ENCODE assay signal across 8 cellular contexts in the genomic region with DNA sequence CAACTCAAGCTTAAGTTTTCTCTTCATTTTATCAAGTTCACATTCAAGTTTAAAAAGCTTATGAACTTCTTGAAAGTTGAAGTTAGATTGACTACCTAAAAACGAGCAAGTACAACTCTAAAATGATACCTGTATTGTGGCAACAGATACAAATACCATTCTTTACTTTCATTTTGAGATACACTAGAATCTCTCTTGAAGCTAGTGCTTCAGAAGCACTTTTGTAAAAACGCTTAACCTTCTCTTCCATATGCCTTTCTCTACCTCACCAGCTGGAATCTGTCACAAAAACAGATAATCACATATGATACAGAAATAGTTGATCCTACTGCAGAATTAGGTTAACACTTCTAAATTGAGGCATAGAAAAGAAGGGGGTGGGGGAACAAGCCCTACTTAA. TPM values are rescaled to one million over a fixed set of nuclear protein-coding genes. Genes with fewer than 3 reads are reported as not detected.
DNase-seq lines count a peak whose midpoint lies in the region; ATAC-seq and TF ChIP-seq lines count a peak whose summit lies in the region.

No MANE protein-coding gene starts in this region.

- peak overlapping the region; percentile 98 for H3K27ac Mint-ChIP-seq in stimulated activated memory B cell treated with anti-CD40 and anti-IgM and Interleukin-4, amounts not matched to agents 10 μg/mL and 1 μg/mL and 100 μg/mL, for 72 hours

- H3K9me3 Mint-ChIP-seq in stimulated activated memory B cell treated with anti-CD40 and anti-IgM and Interleukin-4, amounts not matched to agents 10 μg/mL and 1 μg/mL and 100 μg/mL, for 72 hours, result no peaks in the 10 kb centered on the region

- RAD21 ChIA-PET in HCT116 (lab: Charles Lee; ENCODE audit: low non-redundant PET in 1 of 2, low total read pairs in 2 of 2, uncharacterized antibody in 2 of 2, unreplicated experiment in 2 of 2), result no interaction called here

- peak overlapping the region; percentile 96 for H3K4me3 Mint-ChIP-seq in stimulated activated memory B cell treated with anti-CD40 and anti-IgM and Interleukin-4, amounts not matched to agents 10 μg/mL and 1 μg/mL and 100 μg/mL, for 72 hours

- peaks cover 49% of the 10 kb centered on the region for H3K4me1 Mint-ChIP-seq in stimulated activated memory B cell treated with anti-CD40 and anti-IgM and Interleukin-4, amounts not matched to agents 10 μg/mL and 1 μg/mL and 100 μg/mL, for 72 hours

- no peaks in the 10 kb centered on the region for H3K79me2 ChIP-seq in HCT116 (ENCODE audit: insufficient read depth, low read length)

- peaks cover 11 to 13% of the 10 kb centered on the region in 2 experiments for H3K4me1 ChIP-seq in HCT116 (ENCODE audit: control insufficient read depth in 1 of 2, insufficient read depth in 2 of 2, low read length in 2 of 2)
- peaks cover 9% of the 10 kb centered on the region for H3K4me1 ChIP-seq in foreskin keratinocyte

- TF ChIP-seq CTCF in HCT116 (IDR thresholded peaks at IDR 0.05 in 2 of 3, conservative IDR thresholded peaks at IDR 0.05 in 1 of 3; ENCODE audit: borderline replicate concordance in 1 of 3, insufficient read depth in 1 of 3, low read depth in 2 of 3, low read length in 2 of 3), result no peak
- no peak for TF ChIP-seq CTCF in foreskin keratinocyte (conservative IDR thresholded peaks at IDR 0.05)

- peaks cover 26% of the 10 kb centered on the region for H3K36me3 Mint-ChIP-seq in stimulated activated memory B cell treated with anti-CD40 and anti-IgM and Interleukin-4, amounts not matched to agents 10 μg/mL and 1 μg/mL and 100 μg/mL, for 72 hours

- no peaks in the 10 kb centered on the region for H3K36me3 ChIP-seq in HCT116 (ENCODE audit: control insufficient read depth in 1 of 2, insufficient read depth in 2 of 2, low read length in 2 of 2)
- H3K36me3 ChIP-seq in SK-N-MC (ENCODE audit: insufficient read depth, low read length), result no peaks in the 10 kb centered on the region

- H3K9me2 ChIP-seq in HCT116 (ENCODE audit: insufficient read depth), result no peaks in the 10 kb centered on the region

- peak overlapping the region; percentile 78 for H3K27ac ChIP-seq in HCT116 (ENCODE audit: low read depth, low read length)
- H3K27ac ChIP-seq in SK-N-MC, result no peak overlapping the region
- peak overlapping the region; percentile 56 for H3K27ac ChIP-seq in foreskin keratinocyte

- CTCF ChIA-PET in HCT116 (lab: Charles Lee), result no interaction called here

- H3K27me3 Mint-ChIP-seq in stimulated activated memory B cell treated with anti-CD40 and anti-IgM and Interleukin-4, amounts not matched to agents 10 μg/mL and 1 μg/mL and 100 μg/mL, for 72 hours, result no peaks in the 10 kb centered on the region

- POLR2A ChIA-PET in HCT116 (lab: Charles Lee), result no interaction called here

- peak overlapping the region; percentile 75 for H3K4me2 ChIP-seq in HCT116 (ENCODE audit: low read length)

- no peaks in the 10 kb centered on the region for H3K27me3 ChIP-seq in HCT116 (ENCODE audit: insufficient read depth, low read length)
- no peaks in the 10 kb centered on the region for H3K27me3 ChIP-seq in foreskin keratinocyte

- H3K4me3 ChIP-seq in HCT116 (replicated peaks in 1 of 2; ENCODE audit: low read depth in 1 of 2, low read length in 2 of 2), result peak overlapping the region; percentile 70 to 74
- peak overlapping the region; percentile 93 for H3K4me3 ChIP-seq in SK-N-MC

- no peak for TF ChIP-seq RAD21 in HCT116 (IDR thresholded peaks at IDR 0.05; ENCODE audit: low read depth)

- ATAC-seq in GM18505 (IDR thresholded peaks at IDR 0.05; ENCODE audit: unreplicated experiment) (peak; percentile 3), HCT116 (no peak), foreskin keratinocyte (no peak)
- ATAC-seq in stimulated activated memory B cell treated with anti-CD40 and anti-IgM and Interleukin-4, amounts not matched to agents 10 μg/mL and 1 μg/mL and 100 μg/mL, for 72 hours, result no peak

- peak overlapping the region; percentile 57 for H3K9ac ChIP-seq in HCT116 (ENCODE audit: low read length)
- H3K9ac ChIP-seq in SK-N-MC (ENCODE audit: insufficient read length), result peak overlapping the region; percentile 69

- no peaks in the 10 kb centered on the region for H3K9me3 ChIP-seq in HCT116 (ENCODE audit: control insufficient read depth in 1 of 2, insufficient read depth in 1 of 2, low read depth in 1 of 2, low read length in 2 of 2)
- no peaks in the 10 kb centered on the region for H3K9me3 ChIP-seq in SK-N-MC (ENCODE audit: low read depth, low read length)

- H2AFZ ChIP-seq in HCT116 (ENCODE audit: low read depth, low read length, poor library complexity, severe bottlenecking), result peak overlapping the region; percentile 66

- TF ChIP-seq POLR2A in GM18505 (IDR thresholded peaks at IDR 0.05; ENCODE audit: borderline replicate concordance, extremely low read depth, insufficient read depth, insufficient read length), result no peak
- TF ChIP-seq POLR2A in HCT116 (IDR thresholded peaks at IDR 0.05; ENCODE audit: borderline replicate concordance, extremely low read depth, insufficient read depth, insufficient read length), result no peak

- no peak for DNase-seq in HCT116 (ENCODE audit: low read depth, low spot score)
- no peak for DNase-seq in SK-N-MC (ENCODE audit: low read depth, low spot score)
- no peak for DNase-seq in foreskin keratinocyte
- DNase-seq in activated effector memory CD4-positive, alpha-beta T cell treated with anti-CD3 and anti-CD28 coated beads, Interleukin-2, amount 50 U/mL, for 16 hours, result no peak
- no peak for DNase-seq in mesenteric fat pad (ENCODE audit: low spot score)
- DNase-seq in germinal center (ENCODE audit: low spot score), result no peak

- BruUV-seq in HCT116 (replicated peaks; lab: Mats Ljungman, UMichigan), result no TSS peak

- intact Hi-C loops in HCT116 (cut with micrococcal nuclease), result loop anchor here (5.0 kb wide), 1 partner anchor 110 kb away; the partner anchor contains the start of gene ARPP19

- no peaks in the 10 kb centered on the region for H4K20me1 ChIP-seq in HCT116 (ENCODE audit: insufficient read depth)

TF ChIP-seq in HCT116, 20 proteins besides CTCF, POLR2A, EP300 and RAD21:
- no peak for TF ChIP-seq TCF7L2 (IDR thresholded peaks at IDR 0.05; ENCODE audit: borderline replicate concordance, extremely low read depth, insufficient read depth, insufficient read length)
- no peak for TF ChIP-seq EZH2phosphoT487 (IDR thresholded peaks at IDR 0.05; ENCODE audit: borderline replicate concordance)
- no peak for TF ChIP-seq SP1 (IDR thresholded peaks at IDR 0.05; ENCODE audit: low read depth)
- no peak for TF ChIP-seq EZH2 (IDR thresholded peaks at IDR 0.05)
- TF ChIP-seq ZNF274 (IDR thresholded peaks at IDR 0.05; ENCODE audit: low read depth, low read length), result no peak
- TF ChIP-seq, protein P1, sequence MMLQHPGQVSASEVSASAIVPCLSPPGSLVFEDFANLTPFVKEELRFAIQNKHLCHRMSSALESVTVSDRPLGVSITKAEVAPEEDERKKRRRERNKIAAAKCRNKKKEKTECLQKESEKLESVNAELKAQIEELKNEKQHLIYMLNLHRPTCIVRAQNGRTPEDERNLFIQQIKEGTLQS (IDR thresholded peaks at IDR 0.05), result no peak
- no peak for TF ChIP-seq EGR1 (IDR thresholded peaks at IDR 0.05; ENCODE audit: low read depth)
- TF ChIP-seq JUND (IDR thresholded peaks at IDR 0.05), result no peak
- TF ChIP-seq, protein P2, sequence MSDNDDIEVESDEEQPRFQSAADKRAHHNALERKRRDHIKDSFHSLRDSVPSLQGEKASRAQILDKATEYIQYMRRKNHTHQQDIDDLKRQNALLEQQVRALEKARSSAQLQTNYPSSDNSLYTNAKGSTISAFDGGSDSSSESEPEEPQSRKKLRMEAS (IDR thresholded peaks at IDR 0.05), result no peak
- no peak for TF ChIP-seq REST (IDR thresholded peaks at IDR 0.05; ENCODE audit: low read depth)
- TF ChIP-seq ZFX (IDR thresholded peaks at IDR 0.05), result no peak

RNA-seq across cellular contexts. Expression of gene ATOSA, which starts 1.6 kb away (rescaled TPM):
- total RNA-seq in HCT116 (2021; ENCODE audit: unreplicated experiment) (4.7 TPM), foreskin keratinocyte (5.3 and 6.8 TPM in 2 replicates), mesenteric fat pad (61.5 TPM)
- 3.2 and 3.3 TPM in 2 replicates for polyA plus RNA-seq in HCT116 (2012)
- polyA plus RNA-seq in foreskin keratinocyte, result 3.3 and 3.4 TPM in 2 replicates
